In genomic region chr4:103451341-103451740, GRCh38 we compare ENCODE assay signal across 14 cellular contexts.
"Had no signal": no experiment of that assay in that cellular context is flagged by ENCODE, and none has a peak within 500 bp of the region (broad histone marks: within the 10 kb centered on the region; RNA-seq: fewer than 3 reads in every experiment).

No MANE protein-coding gene starts in this region.

- H3K4me1 Mint-ChIP-seq: brain, nephron progenitor cell had no signal

- DNase-seq: activated CD4-positive, alpha-beta T cell treated with anti-CD3 and anti-CD28 coated beads, Interleukin-2, amount 50 U/mL, for 1 hour; amygdala; cerebellar nuclear complex; dermis blood vessel endothelial cell; glutamatergic neuron; nephron progenitor cell; stimulated activated CD4-positive, alpha-beta T cell treated with anti-CD3 and anti-CD28 coated beads, Interleukin-4, amount 100 ng/mL, for 4 hours; T-helper 2 cell; thyroid gland had no signal

- H3K4me3 Mint-ChIP-seq: activated naive CD8-positive, alpha-beta T cell; brain; nephron progenitor cell had no signal

- H3K27ac Mint-ChIP-seq: activated naive CD8-positive, alpha-beta T cell; brain; nephron progenitor cell had no signal

- H3K27me3 Mint-ChIP-seq: activated naive CD8-positive, alpha-beta T cell had no signal

- FAIRE-seq: TTC549 had no signal

- H3K4me1 ChIP-seq: thyroid gland, vagina had no signal

- H3K27ac ChIP-seq: thyroid gland, vagina had no signal

- H3K9me3 ChIP-seq: thyroid gland, vagina had no signal

- H3K27me3 ChIP-seq: thyroid gland, vagina had no signal

- H3K36me3 ChIP-seq: thyroid gland, vagina had no signal

- ATAC-seq: left lobe of liver had no signal

- H3K4me3 ChIP-seq: thyroid gland, vagina had no signal

- H3K36me3 Mint-ChIP-seq: activated naive CD8-positive, alpha-beta T cell; brain had no signal
